Comparison of ENCODE assay signal across 22 cellular contexts in genomic region chr16:74305978-74306784, GRCh38. TPM values are rescaled to one million over a fixed set of nuclear protein-coding genes. Genes with fewer than 3 reads are reported as not detected.
DNase-seq lines count a peak whose midpoint lies in the region; ATAC-seq and TF ChIP-seq lines count a peak whose summit lies in the region.
"Had no signal": no experiment of that assay in that cellular context is flagged by ENCODE, and none has a peak within 500 bp of the region (broad histone marks: within the 10 kb centered on the region; RNA-seq: fewer than 3 reads in every experiment).

No MANE protein-coding gene starts in this region.

- H3K27me3 Mint-ChIP-seq in WTC11 (ENCODE audit: low read depth), result no peaks in the 10 kb centered on the region
- H3K27me3 Mint-ChIP-seq: activated CD4-positive, alpha-beta T cell treated with anti-CD3 and anti-CD28 coated beads, Interleukin-2, amount 10 ng/mL, durations not matched to agents 24 days and 14 days; stimulated activated memory B cell treated with anti-CD40 and anti-IgM and Interleukin-4, amounts not matched to agents 10 μg/mL and 1 μg/mL and 100 μg/mL, for 72 hours had no signal

- no TSS peak for BruUV-seq in A673 (replicated peaks; lab: Mats Ljungman, UMichigan)

- in situ Hi-C loops in KBM-7 (cut with MboI; ENCODE audit: low pct_unique_long_range_greater_than_20kb, low sequenced_read_pairs), result no loop called here

- no peak for ATAC-seq in SK-N-SH treated with all-trans-retinoic acid at 6 μM for 48 hours
- no peak for ATAC-seq in WTC11
- ATAC-seq: left lobe of liver; stimulated activated memory B cell treated with anti-CD40 and anti-IgM and Interleukin-4, amounts not matched to agents 10 μg/mL and 1 μg/mL and 100 μg/mL, for 72 hours had no signal

- no peak for TF ChIP-seq CTCF in 22Rv1 (IDR thresholded peaks at IDR 0.05)
- no peak for TF ChIP-seq CTCF in A673 (conservative IDR thresholded peaks at IDR 0.05; ENCODE audit: low read depth, low read length)
- TF ChIP-seq CTCF in WTC11 (IDR thresholded peaks at IDR 0.05), result no peak

- no peak overlapping the region for H3K4me3 ChIP-seq in A673 (ENCODE audit: low read depth, low read length, poor library complexity, severe bottlenecking)
- H3K4me3 ChIP-seq: thoracic aorta had no signal

- H3K27ac Mint-ChIP-seq in WTC11, result no peak overlapping the region
- H3K27ac Mint-ChIP-seq: activated CD4-positive, alpha-beta T cell treated with anti-CD3 and anti-CD28 coated beads, Interleukin-2, amount 10 ng/mL, durations not matched to agents 24 days and 14 days; mesothelial cell of epicardium; nephron; stimulated activated memory B cell treated with anti-CD40 and anti-IgM and Interleukin-4, amounts not matched to agents 10 μg/mL and 1 μg/mL and 100 μg/mL, for 72 hours had no signal

- H3K27ac ChIP-seq in 22Rv1 (peak overlapping the region; percentile 5; the same call in 1 of the 2 replicates), A673 (ENCODE audit: low read depth, low read length, poor library complexity, severe bottlenecking) (peak overlapping the region; percentile 8)
- H3K27ac ChIP-seq: parathyroid adenoma, thoracic aorta had no signal

- no peaks in the 10 kb centered on the region for H3K4me1 ChIP-seq in A673 (ENCODE audit: insufficient read depth, low read length, poor library complexity, severe bottlenecking)

- no peaks in the 10 kb centered on the region for H3K9me3 Mint-ChIP-seq in WTC11
- H3K9me3 Mint-ChIP-seq: activated CD4-positive, alpha-beta T cell treated with anti-CD3 and anti-CD28 coated beads, Interleukin-2, amount 10 ng/mL, durations not matched to agents 24 days and 14 days; H9; mesothelial cell of epicardium; nephron; stimulated activated memory B cell treated with anti-CD40 and anti-IgM and Interleukin-4, amounts not matched to agents 10 μg/mL and 1 μg/mL and 100 μg/mL, for 72 hours had no signal

- H3K4me3 Mint-ChIP-seq in WTC11, result no peak overlapping the region
- H3K4me3 Mint-ChIP-seq: activated CD4-positive, alpha-beta T cell treated with anti-CD3 and anti-CD28 coated beads, Interleukin-2, amount 10 ng/mL, durations not matched to agents 24 days and 14 days; H9; mesothelial cell of epicardium; nephron; stimulated activated memory B cell treated with anti-CD40 and anti-IgM and Interleukin-4, amounts not matched to agents 10 μg/mL and 1 μg/mL and 100 μg/mL, for 72 hours had no signal

- intact Hi-C loops in A673 (cut with micrococcal nuclease; ENCODE audit: unreplicated experiment), result loop anchor here (10.0 kb wide), 1 partner anchor 349 kb away; no protein-coding TSS in a partner anchor

- peaks cover 60% of the 10 kb centered on the region for H3K36me3 ChIP-seq in A673 (ENCODE audit: insufficient read depth, low read length, poor library complexity, severe bottlenecking)

- no peaks in the 10 kb centered on the region for H3K27me3 ChIP-seq in A673 (replicated peaks; ENCODE audit: insufficient read depth, low read depth, low read length, poor library complexity)

- DNase-seq in A673 (ENCODE audit: low spot score) (no peak), left kidney (ENCODE audit: low read depth, low spot score) (peak; percentile 31), NCI-H82 treated with DMSO at 0.1 percent for 48 hours (lab: John Stamatoyannopoulos, UW; ENCODE audit: unreplicated experiment) (no peak), KBM-7 (no peak), WTC11 (ENCODE audit: low spot score) (no peak)
- DNase-seq: activated CD4-positive, alpha-beta T cell treated with anti-CD3 and anti-CD28 coated beads, Interleukin-2, amount 10 ng/mL, durations not matched to agents 24 days and 14 days; amygdala; dermis blood vessel endothelial cell; H9; NCI-H187 treated with DMSO at 0.1 percent for 48 hours; NCI-H2227 treated with DMSO at 0.1 percent for 48 hours; OCI-M1; SIG-M5; stimulated activated CD4-positive, alpha-beta T cell treated with anti-CD3 and anti-CD28 coated beads, Interleukin-1b, Interleukin-23, amount 100 ng/mL, for 48 hours had no signal

- CTCF ChIA-PET in A673 (lab: Charles Lee), result no interaction called here
- CTCF ChIA-PET in WTC11 (lab: Charles Lee), result interaction anchor here (1.0 kb wide), 1 partner anchor 554 kb away, joined by 3 read pairs; no protein-coding TSS in a partner anchor

- no peaks in the 10 kb centered on the region for H3K4me1 Mint-ChIP-seq in WTC11
- H3K4me1 Mint-ChIP-seq: H9, mesothelial cell of epicardium, nephron had no signal

- POLR2A ChIA-PET in A673 (lab: Charles Lee; ENCODE audit: low non-redundant PET) (no interaction called here), WTC11 (lab: Charles Lee) (interaction anchor here (0.6 to 1.4 kb wide), 2 partner anchors 9 to 19 kb away, joined by 3 to 4 read pairs; no protein-coding TSS in a partner anchor)

- no peaks in the 10 kb centered on the region for H3K9me3 ChIP-seq in A673 (ENCODE audit: low read depth, low read length, poor library complexity, severe bottlenecking)
- H3K9me3 ChIP-seq: thoracic aorta had no signal

- peaks cover 54% of the 10 kb centered on the region for H3K36me3 Mint-ChIP-seq in WTC11

TF ChIP-seq in SK-N-SH treated with all-trans-retinoic acid at 6 μM for 48 hours, 23 proteins besides CTCF, POLR2A, EP300 and RAD21:
- TF ChIP-seq GLIS3 (CRISPR knock-in tag; IDR thresholded peaks at IDR 0.05), result no peak
- TF ChIP-seq PATZ1 (CRISPR knock-in tag; IDR thresholded peaks at IDR 0.05; ENCODE audit: borderline replicate concordance), result 0 out of 2 replicates have a peak, but pooled peaks have one; percentile 9

TF ChIP-seq in WTC11, 78 proteins besides CTCF, POLR2A, EP300 and RAD21 (continues in another document):
- no peak for TF ChIP-seq FOXJ3 (CRISPR knock-in tag; IDR thresholded peaks at IDR 0.05; ENCODE audit: borderline replicate concordance)
- TF ChIP-seq ZNF232 (CRISPR knock-in tag; IDR thresholded peaks at IDR 0.05), result no peak
- no peak for TF ChIP-seq FOXK1 (CRISPR knock-in tag; IDR thresholded peaks at IDR 0.05)
- no peak for TF ChIP-seq IRF1 (CRISPR knock-in tag; IDR thresholded peaks at IDR 0.05)
- TF ChIP-seq NFE2L1 (CRISPR knock-in tag; IDR thresholded peaks at IDR 0.05), result no peak
- no peak for TF ChIP-seq MAX (CRISPR knock-in tag; IDR thresholded peaks at IDR 0.05)
- no peak for TF ChIP-seq PRDM15 (CRISPR knock-in tag; IDR thresholded peaks at IDR 0.05)
- TF ChIP-seq E2F1 (CRISPR knock-in tag; IDR thresholded peaks at IDR 0.05), result no peak
- no peak for TF ChIP-seq PRRX2 (CRISPR knock-in tag; IDR thresholded peaks at IDR 0.05)
- TF ChIP-seq RORB (CRISPR knock-in tag; IDR thresholded peaks at IDR 0.05), result no peak
- no peak for TF ChIP-seq USF2 (CRISPR knock-in tag; IDR thresholded peaks at IDR 0.05)
- TF ChIP-seq IRF2 (CRISPR knock-in tag; IDR thresholded peaks at IDR 0.05; ENCODE audit: borderline replicate concordance, low read depth), result no peak
- TF ChIP-seq CREB1 (CRISPR knock-in tag; IDR thresholded peaks at IDR 0.05), result no peak

RNA-seq across cellular contexts. Expression of gene PSMD7, which starts 9.6 kb away (rescaled TPM):
- 188 TPM in 2 replicates for total RNA-seq in A673 (2021)
- total RNA-seq in WTC11 (2021), result 124 to 135 TPM (median 131 TPM) in 3 replicates
